ENCODE assay signal across 1 cellular context in genomic region chr14:31456841-31457664, GRCh38.
TF ChIP-seq lines count a peak whose summit lies in the region.

TSS of gene DTD2 (minus strand) at chr14:31457506. CDS start at chr14:31457393, 113 bp downstream.

TF ChIP-seq in HepG2, 621 proteins besides CTCF, POLR2A, EP300 and RAD21 (continued from another document and continues in another):
- TF ChIP-seq ZNF10 (CRISPR knock-in tag; IDR thresholded peaks at IDR 0.05; ENCODE audit: borderline replicate concordance, low read depth) (peak; percentile 99), DMTF1 (CRISPR knock-in tag; IDR thresholded peaks at IDR 0.05) (peak; percentile 99), ZNF639 (CRISPR knock-in tag; conservative IDR thresholded peaks at IDR 0.05) (peak; percentile 93), ZNF232 (CRISPR knock-in tag; IDR thresholded peaks at IDR 0.05; ENCODE audit: borderline replicate concordance) (peak; percentile 99), ZNF432 (CRISPR knock-in tag; IDR thresholded peaks at IDR 0.05; ENCODE audit: borderline replicate concordance) (peak; percentile 96), ZNF768 (CRISPR knock-in tag; IDR thresholded peaks at IDR 0.05) (peak; percentile 94; the same call in 1 of the 2 replicates), TFAP4 (IDR thresholded peaks at IDR 0.05; ENCODE audit: borderline replicate concordance, low read depth) (peak; percentile 84; the same call in 1 of the 2 replicates), PREB (CRISPR knock-in tag; IDR thresholded peaks at IDR 0.05) (peak; percentile 97), ZNF460 (CRISPR knock-in tag; IDR thresholded peaks at IDR 0.05; ENCODE audit: borderline replicate concordance) (peak; percentile 77; the same call in 1 of the 2 replicates), ZBTB39 (CRISPR knock-in tag; IDR thresholded peaks at IDR 0.05) (peak; percentile 66), ARID4A (CRISPR knock-in tag; IDR thresholded peaks at IDR 0.05; ENCODE audit: borderline replicate concordance) (peak; percentile 99), ATF7-NPFF (CRISPR knock-in tag; IDR thresholded peaks at IDR 0.05; ENCODE audit: low read depth) (peak; percentile 100), KAT8 (CRISPR knock-in tag; IDR thresholded peaks at IDR 0.05) (peak; percentile 98), ZNF205 (CRISPR knock-in tag; IDR thresholded peaks at IDR 0.05) (peak; percentile 98), JUN (CRISPR knock-in tag; IDR thresholded peaks at IDR 0.05) (peak; percentile 97; the same call in 1 of the 2 replicates), ZNF557 (CRISPR knock-in tag; IDR thresholded peaks at IDR 0.05) (peak; percentile 95), SP4 (CRISPR knock-in tag; IDR thresholded peaks at IDR 0.05) (peak; percentile 99), ZNF383 (CRISPR knock-in tag; IDR thresholded peaks at IDR 0.05; ENCODE audit: borderline replicate concordance) (peak; percentile 100), CSRNP1 (CRISPR knock-in tag; IDR thresholded peaks at IDR 0.05) (peak; percentile 99), JUND (CRISPR knock-in tag; IDR thresholded peaks at IDR 0.05) (peak; percentile 68; the same call in 1 of the 2 replicates), NR2F2 (IDR thresholded peaks at IDR 0.05; ENCODE audit: borderline replicate concordance, low read depth) (peak; percentile 78; the same call in 1 of the 2 replicates), TBL1XR1 (IDR thresholded peaks at IDR 0.05; ENCODE audit: borderline replicate concordance, low read length, partially characterized antibody) (peak; percentile 77), NFE2L1 (CRISPR knock-in tag; IDR thresholded peaks at IDR 0.05; ENCODE audit: borderline replicate concordance) (peak; percentile 98), KIAA2018 (CRISPR knock-in tag; IDR thresholded peaks at IDR 0.05; ENCODE audit: borderline replicate concordance) (peak; percentile 100), ZFP36L2 (CRISPR knock-in tag; IDR thresholded peaks at IDR 0.05) (no peak; the same call in 1 of the 2 replicates), FOXO4 (CRISPR knock-in tag; conservative IDR thresholded peaks at IDR 0.05) (no peak; the same call in 1 of the 2 replicates), ZFYVE20 (CRISPR knock-in tag; IDR thresholded peaks at IDR 0.05; ENCODE audit: borderline replicate concordance, low read depth) (peak; percentile 95), IRF2 (CRISPR knock-in tag; IDR thresholded peaks at IDR 0.05) (peak; percentile 99)
